Comparison of ENCODE assay signal across 15 cellular contexts in the genomic region with DNA sequence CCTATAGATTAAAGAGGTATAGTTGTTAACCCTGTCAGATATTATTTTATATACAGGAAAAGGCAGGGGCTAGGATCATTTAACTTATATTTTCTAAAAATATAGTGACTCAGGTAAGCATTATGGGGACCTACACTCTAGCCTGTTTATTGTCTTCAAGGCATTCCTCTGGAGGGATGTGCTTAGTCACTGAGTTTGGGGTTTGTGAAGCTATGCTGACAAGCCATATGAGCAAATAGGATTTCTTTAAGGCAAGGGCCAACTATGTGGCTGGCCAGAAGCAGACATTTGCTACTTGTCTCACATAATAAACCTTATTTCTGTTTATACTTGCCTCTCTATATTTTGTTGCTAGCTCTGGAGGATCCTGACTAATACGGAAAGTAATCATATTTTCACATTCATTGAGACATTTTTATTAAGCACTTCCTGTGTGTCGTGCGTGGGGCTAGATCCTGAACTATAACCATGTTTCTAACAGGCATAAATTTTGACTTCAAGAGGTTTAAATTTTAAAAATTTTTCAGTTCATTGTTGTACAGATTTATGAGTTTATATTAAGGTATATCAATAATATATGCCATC.
"Had no signal": no experiment of that assay in that cellular context is flagged by ENCODE, and none has a peak within 500 bp of the region (broad histone marks: within the 10 kb centered on the region; RNA-seq: fewer than 3 reads in every experiment).

No MANE protein-coding gene starts in this region.

- ATAC-seq: activated CD8-positive, alpha-beta T cell treated with anti-CD3 and anti-CD28 coated beads, Interleukin-2, amount 10 ng/mL, durations not matched to agents 7 days and 5 days; foreskin keratinocyte; psoas muscle; stimulated activated naive B cell treated with anti-CD40 and anti-IgM and Interleukin-4, amounts not matched to agents 10 μg/mL and 1 μg/mL and 100 μg/mL, for 72 hours had no signal

- H3K9me3 Mint-ChIP-seq: activated T-helper 1 cell treated with anti-CD3 and anti-CD28 coated beads, Interleukin-12 subunit alpha, Interleukin-12 subunit beta, Interleukin-2, Interleukin-4 antibody, amounts not matched to agents 30 ng/mL and 10 ng/mL and 1 ng/mL, durations not matched to agents 14 hours and 24 hours and 36 hours had no signal

- H3K27me3 Mint-ChIP-seq: stimulated activated naive B cell treated with anti-CD40 and anti-IgM and Interleukin-4, amounts not matched to agents 10 μg/mL and 1 μg/mL and 100 μg/mL, for 72 hours had no signal

- DNase-seq: activated CD4-positive, alpha-beta T cell treated with anti-CD3 and anti-CD28 coated beads for 4 hours; activated CD8-positive, alpha-beta T cell treated with anti-CD3 and anti-CD28 coated beads, Interleukin-2, amount 10 ng/mL, durations not matched to agents 7 days and 5 days; activated naive CD4-positive, alpha-beta T cell; foreskin keratinocyte; mammary epithelial cell; occipital lobe; psoas muscle; right lobe of liver; spleen; stimulated activated CD4-positive, alpha-beta T cell treated with anti-CD3 and anti-CD28 coated beads, Interleukin-1b, Interleukin-23, amount 100 ng/mL, for 48 hours; stimulated activated naive B cell treated with anti-CD40 and anti-IgM and Interleukin-4, amounts not matched to agents 10 μg/mL and 1 μg/mL and 100 μg/mL, for 72 hours; substantia nigra; transverse colon had no signal

- H3K4me3 Mint-ChIP-seq: activated CD8-positive, alpha-beta T cell treated with anti-CD3 and anti-CD28 coated beads, Interleukin-2, amount 10 ng/mL, durations not matched to agents 7 days and 5 days; activated T-helper 1 cell treated with anti-CD3 and anti-CD28 coated beads, Interleukin-12 subunit alpha, Interleukin-12 subunit beta, Interleukin-2, Interleukin-4 antibody, amounts not matched to agents 30 ng/mL and 10 ng/mL and 1 ng/mL, durations not matched to agents 14 hours and 24 hours and 36 hours; nephron; stimulated activated naive B cell treated with anti-CD40 and anti-IgM and Interleukin-4, amounts not matched to agents 10 μg/mL and 1 μg/mL and 100 μg/mL, for 72 hours had no signal

- H3K4me1 Mint-ChIP-seq: nephron; stimulated activated naive B cell treated with anti-CD40 and anti-IgM and Interleukin-4, amounts not matched to agents 10 μg/mL and 1 μg/mL and 100 μg/mL, for 72 hours had no signal

- H3K36me3 Mint-ChIP-seq: stimulated activated naive B cell treated with anti-CD40 and anti-IgM and Interleukin-4, amounts not matched to agents 10 μg/mL and 1 μg/mL and 100 μg/mL, for 72 hours had no signal

- H3K27ac Mint-ChIP-seq: activated CD8-positive, alpha-beta T cell treated with anti-CD3 and anti-CD28 coated beads, Interleukin-2, amount 10 ng/mL, durations not matched to agents 7 days and 5 days; activated T-helper 1 cell treated with anti-CD3 and anti-CD28 coated beads, Interleukin-12 subunit alpha, Interleukin-12 subunit beta, Interleukin-2, Interleukin-4 antibody, amounts not matched to agents 30 ng/mL and 10 ng/mL and 1 ng/mL, durations not matched to agents 14 hours and 24 hours and 36 hours; nephron; stimulated activated naive B cell treated with anti-CD40 and anti-IgM and Interleukin-4, amounts not matched to agents 10 μg/mL and 1 μg/mL and 100 μg/mL, for 72 hours had no signal
